In the genomic region with DNA sequence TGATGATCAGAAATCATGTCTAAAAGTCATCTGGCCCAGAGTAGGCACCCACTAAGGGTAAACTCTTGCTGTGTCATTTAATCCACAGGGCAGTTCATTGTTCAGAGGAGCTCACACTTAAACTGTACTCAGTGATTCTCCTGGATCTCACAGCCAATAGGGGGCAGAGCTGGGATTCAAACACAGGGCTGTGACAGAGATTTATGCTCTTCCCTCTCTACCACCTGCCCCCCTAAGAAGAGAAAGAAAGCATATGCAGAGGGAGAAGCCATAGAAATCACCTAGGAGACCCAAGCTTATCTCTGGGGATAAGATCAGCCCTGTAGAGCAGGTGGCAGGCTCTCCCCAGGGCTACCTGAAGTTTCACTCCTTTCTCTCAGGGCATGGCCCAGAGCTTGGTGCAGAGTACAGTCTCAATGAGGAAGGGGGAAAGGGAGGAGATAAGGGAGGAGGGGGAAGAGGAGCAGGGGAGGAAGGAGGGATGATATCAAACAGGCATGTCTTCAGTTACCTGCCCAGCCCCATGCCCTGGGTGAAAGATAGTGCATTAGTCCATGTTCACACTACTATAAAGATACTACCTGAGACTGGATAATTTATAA, we compare ENCODE assay signal across 1 cellular context.
TF ChIP-seq lines count a peak whose summit lies in the region.

No MANE protein-coding gene starts in this region.

TF ChIP-seq in K562, 482 proteins besides CTCF, POLR2A, EP300 and RAD21:
- TF ChIP-seq, protein P1, sequence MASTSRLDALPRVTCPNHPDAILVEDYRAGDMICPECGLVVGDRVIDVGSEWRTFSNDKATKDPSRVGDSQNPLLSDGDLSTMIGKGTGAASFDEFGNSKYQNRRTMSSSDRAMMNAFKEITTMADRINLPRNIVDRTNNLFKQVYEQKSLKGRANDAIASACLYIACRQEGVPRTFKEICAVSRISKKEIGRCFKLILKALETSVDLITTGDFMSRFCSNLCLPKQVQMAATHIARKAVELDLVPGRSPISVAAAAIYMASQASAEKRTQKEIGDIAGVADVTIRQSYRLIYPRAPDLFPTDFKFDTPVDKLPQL (IDR thresholded peaks at IDR 0.05; ENCODE audit: extremely low read depth, insufficient read length), result no peak
- TF ChIP-seq, protein P2, sequence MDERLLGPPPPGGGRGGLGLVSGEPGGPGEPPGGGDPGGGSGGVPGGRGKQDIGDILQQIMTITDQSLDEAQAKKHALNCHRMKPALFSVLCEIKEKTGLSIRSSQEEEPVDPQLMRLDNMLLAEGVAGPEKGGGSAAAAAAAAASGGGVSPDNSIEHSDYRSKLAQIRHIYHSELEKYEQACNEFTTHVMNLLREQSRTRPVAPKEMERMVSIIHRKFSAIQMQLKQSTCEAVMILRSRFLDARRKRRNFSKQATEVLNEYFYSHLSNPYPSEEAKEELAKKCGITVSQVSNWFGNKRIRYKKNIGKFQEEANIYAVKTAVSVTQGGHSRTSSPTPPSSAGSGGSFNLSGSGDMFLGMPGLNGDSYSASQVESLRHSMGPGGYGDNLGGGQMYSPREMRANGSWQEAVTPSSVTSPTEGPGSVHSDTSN (CRISPR knock-in tag; IDR thresholded peaks at IDR 0.05; ENCODE audit: low read depth), result no peak
- TF ChIP-seq, protein P2 (tag; conservative IDR thresholded peaks at IDR 0.05; ENCODE audit: low read depth), result peak; percentile 37; the same call in 1 of the 2 replicates
- no peak for TF ChIP-seq FIP1L1 (IDR thresholded peaks at IDR 0.05; ENCODE audit: low read depth, low read length, poor library complexity, severe bottlenecking)
- TF ChIP-seq, protein P3, sequence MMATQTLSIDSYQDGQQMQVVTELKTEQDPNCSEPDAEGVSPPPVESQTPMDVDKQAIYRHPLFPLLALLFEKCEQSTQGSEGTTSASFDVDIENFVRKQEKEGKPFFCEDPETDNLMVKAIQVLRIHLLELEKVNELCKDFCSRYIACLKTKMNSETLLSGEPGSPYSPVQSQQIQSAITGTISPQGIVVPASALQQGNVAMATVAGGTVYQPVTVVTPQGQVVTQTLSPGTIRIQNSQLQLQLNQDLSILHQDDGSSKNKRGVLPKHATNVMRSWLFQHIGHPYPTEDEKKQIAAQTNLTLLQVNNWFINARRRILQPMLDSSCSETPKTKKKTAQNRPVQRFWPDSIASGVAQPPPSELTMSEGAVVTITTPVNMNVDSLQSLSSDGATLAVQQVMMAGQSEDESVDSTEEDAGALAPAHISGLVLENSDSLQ (IDR thresholded peaks at IDR 0.05), result peak; percentile 71
- peak; percentile 63 for TF ChIP-seq MEIS2 (IDR thresholded peaks at IDR 0.05; ENCODE audit: partially characterized antibody)
